13 cellular contexts compared by ENCODE assay signal in the genomic region with DNA sequence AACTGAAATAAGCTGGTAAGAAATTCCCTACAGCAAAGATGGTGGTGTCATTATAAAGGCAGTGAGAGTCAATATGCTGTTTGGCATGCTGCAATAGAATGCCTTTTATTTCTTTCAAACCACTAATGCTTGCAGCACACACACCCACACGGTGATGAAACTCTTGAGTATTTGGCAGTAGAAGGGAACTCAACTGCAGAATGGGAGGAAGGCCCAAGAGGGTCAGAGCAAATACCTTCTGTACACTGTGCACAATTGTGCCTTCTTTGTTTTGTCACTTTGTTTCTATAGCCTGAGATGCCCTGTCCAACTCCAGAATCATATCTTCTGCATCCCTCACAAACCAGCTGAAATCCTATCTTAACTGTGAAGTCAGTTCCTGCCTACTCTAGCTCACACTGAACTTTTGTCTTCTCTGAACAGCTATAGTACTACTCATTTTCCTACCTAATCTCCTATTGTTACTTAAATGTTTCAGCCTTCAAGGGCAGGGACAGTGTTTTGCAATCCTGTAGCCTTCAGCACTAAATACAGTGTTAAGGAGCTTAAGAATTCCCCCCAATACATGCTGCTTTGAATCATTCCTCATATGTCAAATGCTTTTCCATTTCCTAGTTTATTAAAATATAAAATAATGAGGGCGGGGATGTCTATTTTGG. TPM values are rescaled to one million over a fixed set of nuclear protein-coding genes. Genes with fewer than 3 reads are reported as not detected.
DNase-seq lines count a peak whose midpoint lies in the region; ATAC-seq and TF ChIP-seq lines count a peak whose summit lies in the region.
"Had no signal": no experiment of that assay in that cellular context is flagged by ENCODE, and none has a peak within 500 bp of the region (broad histone marks: within the 10 kb centered on the region; RNA-seq: fewer than 3 reads in every experiment).

No MANE protein-coding gene starts in this region.

- H3K4me1 Mint-ChIP-seq in activated CD4-positive, alpha-beta T cell treated with anti-CD3 and anti-CD28 coated beads, Interleukin-2, amount 10 ng/mL, durations not matched to agents 24 days and 14 days = peaks cover 4% of the 10 kb centered on the region
- no peaks in the 10 kb centered on the region for H3K4me1 Mint-ChIP-seq in activated CD4-positive, alpha-beta T cell treated with anti-CD3 and anti-CD28 coated beads, Interleukin-2, amount 10 ng/mL, durations not matched to agents 7 days and 5 days

- peaks cover 12 to 17% of the 10 kb centered on the region in 2 donors for H3K4me1 ChIP-seq in adrenal gland (replicated peaks in 1 of 2)
- peaks cover 23% of the 10 kb centered on the region for H3K4me1 ChIP-seq in left ventricle myocardium inferior
- H3K4me1 ChIP-seq: right lobe of liver, thyroid gland had no signal

- H3K4me3 ChIP-seq in adrenal gland (no peak overlapping the region), left ventricle myocardium inferior (no peak overlapping the region)
- H3K4me3 ChIP-seq: right lobe of liver, thyroid gland had no signal

- POLR2A ChIA-PET in activated CD4-positive, alpha-beta T cell treated with anti-CD3 and anti-CD28 coated beads, Interleukin-2, amount 10 ng/mL, durations not matched to agents 7 days and 5 days (lab: Charles Lee) = no interaction called here

- H3K4me3 Mint-ChIP-seq in activated CD4-positive, alpha-beta T cell treated with anti-CD3 and anti-CD28 coated beads, Interleukin-2, amount 10 ng/mL, durations not matched to agents 24 days and 14 days = no peak overlapping the region
- H3K4me3 Mint-ChIP-seq in activated CD4-positive, alpha-beta T cell treated with anti-CD3 and anti-CD28 coated beads, Interleukin-2, amount 10 ng/mL, durations not matched to agents 7 days and 5 days = no peak overlapping the region

- TF ChIP-seq CTCF in adrenal gland (IDR thresholded peaks at IDR 0.05) (no peak), left ventricle myocardium inferior (IDR thresholded peaks at IDR 0.05; ENCODE audit: borderline replicate concordance) (no peak)

- peak overlapping the region in 3 of 5 donors; percentile 9 to 65 (median 19) for H3K27ac ChIP-seq in adrenal gland
- peak overlapping the region; percentile 50 for H3K27ac ChIP-seq in left ventricle myocardium inferior (replicated peaks)
- H3K27ac ChIP-seq: right lobe of liver, thyroid gland had no signal

- DNase-seq in activated CD4-positive, alpha-beta T cell treated with anti-CD3 and anti-CD28 coated beads, Interleukin-2, amount 10 ng/mL, durations not matched to agents 24 days and 14 days = no peak
- DNase-seq in activated CD4-positive, alpha-beta T cell treated with anti-CD3 and anti-CD28 coated beads, Interleukin-2, amount 10 ng/mL, durations not matched to agents 7 days and 5 days = no peak
- peak in 3 of 7 donors; percentile 22 to 39 (median 32) for DNase-seq in adrenal gland
- no peak for DNase-seq in left ventricle myocardium inferior
- peak; percentile 56 for DNase-seq in stromal cell of bone marrow (ENCODE audit: low read depth)
- no peak for DNase-seq in KG1 (lab: John Stamatoyannopoulos, UW)
- no peak for DNase-seq in stimulated activated CD4-positive, alpha-beta T cell treated with anti-CD3 and anti-CD28 coated beads, Interleukin-4, amount 100 ng/mL, for 1 hour
- DNase-seq: amygdala, DMS53, HCEC 1CT, thyroid gland had no signal

- no peaks in the 10 kb centered on the region for H3K9me3 ChIP-seq in adrenal gland (replicated peaks in 1 of 3)
- no peaks in the 10 kb centered on the region for H3K9me3 ChIP-seq in left ventricle myocardium inferior (replicated peaks)
- H3K9me3 ChIP-seq: right lobe of liver, thyroid gland had no signal

- peaks cover 65% of the 10 kb centered on the region for H3K36me3 Mint-ChIP-seq in activated CD4-positive, alpha-beta T cell treated with anti-CD3 and anti-CD28 coated beads, Interleukin-2, amount 10 ng/mL, durations not matched to agents 24 days and 14 days (ENCODE audit: low read depth)
- peaks cover 52% of the 10 kb centered on the region for H3K36me3 Mint-ChIP-seq in activated CD4-positive, alpha-beta T cell treated with anti-CD3 and anti-CD28 coated beads, Interleukin-2, amount 10 ng/mL, durations not matched to agents 7 days and 5 days (ENCODE audit: low read depth)

- no peaks in the 10 kb centered on the region for H3K27me3 ChIP-seq in adrenal gland
- H3K27me3 ChIP-seq in left ventricle myocardium inferior (ENCODE audit: low read depth) = no peaks in the 10 kb centered on the region
- H3K27me3 ChIP-seq: right lobe of liver, thyroid gland had no signal

- H3K9me3 Mint-ChIP-seq in activated CD4-positive, alpha-beta T cell treated with anti-CD3 and anti-CD28 coated beads, Interleukin-2, amount 10 ng/mL, durations not matched to agents 24 days and 14 days = no peaks in the 10 kb centered on the region
- no peaks in the 10 kb centered on the region for H3K9me3 Mint-ChIP-seq in activated CD4-positive, alpha-beta T cell treated with anti-CD3 and anti-CD28 coated beads, Interleukin-2, amount 10 ng/mL, durations not matched to agents 7 days and 5 days

- no peak for TF ChIP-seq POLR2A in adrenal gland (IDR thresholded peaks at IDR 0.05)

- peak overlapping the region; percentile 9 for H3K27ac Mint-ChIP-seq in activated CD4-positive, alpha-beta T cell treated with anti-CD3 and anti-CD28 coated beads, Interleukin-2, amount 10 ng/mL, durations not matched to agents 24 days and 14 days
- H3K27ac Mint-ChIP-seq in activated CD4-positive, alpha-beta T cell treated with anti-CD3 and anti-CD28 coated beads, Interleukin-2, amount 10 ng/mL, durations not matched to agents 7 days and 5 days = no peak overlapping the region

- WGBS in adrenal gland, 4 donors = 57 to 67% (median 62%) methylated on average over 2 of the region's 2 CpGs

- CTCF ChIA-PET in activated CD4-positive, alpha-beta T cell treated with anti-CD3 and anti-CD28 coated beads, Interleukin-2, amount 10 ng/mL, durations not matched to agents 7 days and 5 days (lab: Charles Lee) = interaction anchor here (0.9 to 2.2 kb wide), 5 partner anchors 8 to 96 kb away, joined by 3 to 7 read pairs (median 3); no protein-coding TSS in a partner anchor

- H3K27me3 Mint-ChIP-seq in activated CD4-positive, alpha-beta T cell treated with anti-CD3 and anti-CD28 coated beads, Interleukin-2, amount 10 ng/mL, durations not matched to agents 24 days and 14 days = no peaks in the 10 kb centered on the region
- H3K27me3 Mint-ChIP-seq in activated CD4-positive, alpha-beta T cell treated with anti-CD3 and anti-CD28 coated beads, Interleukin-2, amount 10 ng/mL, durations not matched to agents 7 days and 5 days = no peaks in the 10 kb centered on the region

- H3K36me3 ChIP-seq in adrenal gland (replicated peaks in 1 of 2) = peaks cover 0 to 94% of the 10 kb centered on the region in 2 donors
- H3K36me3 ChIP-seq in left ventricle myocardium inferior = peaks cover 98% of the 10 kb centered on the region

- intact Hi-C loops in activated CD4-positive, alpha-beta T cell treated with anti-CD3 and anti-CD28 coated beads, Interleukin-2, amount 10 ng/mL, durations not matched to agents 24 days and 14 days (cut with micrococcal nuclease) = no loop called here
- intact Hi-C loops in adrenal gland (cut with DNase I) = no loop called here
- intact Hi-C loops in left ventricle myocardium inferior (cut with micrococcal nuclease) = no loop called here

- no peak for ATAC-seq in GM21737 (IDR thresholded peaks at IDR 0.05; ENCODE audit: unreplicated experiment)

RNA-seq across cellular contexts. Expression of gene MMS19, which starts 22.2 kb away (rescaled TPM):
- total RNA-seq in activated CD4-positive, alpha-beta T cell treated with anti-CD3 and anti-CD28 coated beads, Interleukin-2, amount 10 ng/mL, durations not matched to agents 24 days and 14 days = 100 and 103 TPM in 2 replicates
- total RNA-seq in activated CD4-positive, alpha-beta T cell treated with anti-CD3 and anti-CD28 coated beads, Interleukin-2, amount 10 ng/mL, durations not matched to agents 7 days and 5 days = 10 to 100 TPM; 64.7 to 68.6 TPM
- total RNA-seq in adrenal gland = 100 to 1,000 TPM in 1 of 8 donors, 10 to 100 TPM in 7; 38.7 to 139 (median 58.6) TPM
- polyA plus RNA-seq in adrenal gland = 10 to 100 TPM; 46.8 to 79.8 (median 68.4) TPM
- 42.7 TPM for total RNA-seq in left ventricle myocardium inferior

RNA-seq across cellular contexts. Expression of gene UBTD1, which starts 22.7 kb away (rescaled TPM):
- total RNA-seq in activated CD4-positive, alpha-beta T cell treated with anti-CD3 and anti-CD28 coated beads, Interleukin-2, amount 10 ng/mL, durations not matched to agents 24 days and 14 days = 1.8 and 2.1 TPM in 2 replicates
- total RNA-seq in activated CD4-positive, alpha-beta T cell treated with anti-CD3 and anti-CD28 coated beads, Interleukin-2, amount 10 ng/mL, durations not matched to agents 7 days and 5 days = under 1 TPM; 0.50 to 0.72 TPM
- total RNA-seq in adrenal gland (10 to 100 TPM; 11.6 to 24.2 (median 13.4) TPM), left ventricle myocardium inferior (17.1 TPM)
- polyA plus RNA-seq in adrenal gland = 10 to 100 TPM in 2 of 3 donors, 1 to 10 TPM in 1; 1.4 to 20.6 (median 17.4) TPM

RNA-seq across cellular contexts. Expression of gene ZDHHC16, which starts 30.1 kb away (rescaled TPM):
- total RNA-seq in activated CD4-positive, alpha-beta T cell treated with anti-CD3 and anti-CD28 coated beads, Interleukin-2, amount 10 ng/mL, durations not matched to agents 24 days and 14 days = 42.9 and 43.1 TPM in 2 replicates
- 10 to 100 TPM; 38.5 to 39.3 TPM for total RNA-seq in activated CD4-positive, alpha-beta T cell treated with anti-CD3 and anti-CD28 coated beads, Interleukin-2, amount 10 ng/mL, durations not matched to agents 7 days and 5 days
- 10 to 100 TPM; 18.8 to 42.0 (median 24.3) TPM for total RNA-seq in adrenal gland
- polyA plus RNA-seq in adrenal gland = 10 to 100 TPM; 30.9 to 41.1 (median 38.4) TPM
- 17.8 TPM for total RNA-seq in left ventricle myocardium inferior

RNA-seq across cellular contexts. Expression of gene EXOSC1, which starts 30.3 kb away (rescaled TPM):
- total RNA-seq in activated CD4-positive, alpha-beta T cell treated with anti-CD3 and anti-CD28 coated beads, Interleukin-2, amount 10 ng/mL, durations not matched to agents 24 days and 14 days = 57.9 and 59.8 TPM in 2 replicates
- 10 to 100 TPM; 45.5 to 50.0 TPM for total RNA-seq in activated CD4-positive, alpha-beta T cell treated with anti-CD3 and anti-CD28 coated beads, Interleukin-2, amount 10 ng/mL, durations not matched to agents 7 days and 5 days
- total RNA-seq in adrenal gland (10 to 100 TPM; 22.3 to 95.8 (median 32.6) TPM), left ventricle myocardium inferior (14.9 TPM)
- 10 to 100 TPM; 38.3 to 46.7 (median 38.5) TPM for polyA plus RNA-seq in adrenal gland

RNA-seq across cellular contexts. Expression of gene PGAM1, which starts 50.1 kb away (rescaled TPM):
- total RNA-seq in activated CD4-positive, alpha-beta T cell treated with anti-CD3 and anti-CD28 coated beads, Interleukin-2, amount 10 ng/mL, durations not matched to agents 24 days and 14 days = 1,086 and 1,108 TPM in 2 replicates
- 100 to 1,000 TPM; 380 to 406 TPM for total RNA-seq in activated CD4-positive, alpha-beta T cell treated with anti-CD3 and anti-CD28 coated beads, Interleukin-2, amount 10 ng/mL, durations not matched to agents 7 days and 5 days
- total RNA-seq in adrenal gland = 100 to 1,000 TPM; 307 to 578 (median 398) TPM
- polyA plus RNA-seq in adrenal gland = 100 to 1,000 TPM in 1 of 3 donors, 10 to 100 TPM in 2; 55.4 to 627 (median 84.4) TPM
- total RNA-seq in left ventricle myocardium inferior = 233 TPM
